ENCODE assay signal across 15 cellular contexts in genomic region chr11:69575296-69576068, GRCh38.
DNase-seq lines count a peak whose midpoint lies in the region; ATAC-seq and TF ChIP-seq lines count a peak whose summit lies in the region.
"Had no signal": no experiment of that assay in that cellular context is flagged by ENCODE, and none has a peak within 500 bp of the region (broad histone marks: within the 10 kb centered on the region; RNA-seq: fewer than 3 reads in every experiment).

No MANE protein-coding gene starts in this region.

- H3K36me3 Mint-ChIP-seq in neural crest cell (ENCODE audit: low read depth): no peaks in the 10 kb centered on the region
- H3K36me3 Mint-ChIP-seq in activated CD4-positive, alpha-beta memory T cell treated with anti-CD3 and anti-CD28 coated beads, Interleukin-2, amount 10 ng/mL, durations not matched to agents 7 days and 5 days (ENCODE audit: low read depth): no peaks in the 10 kb centered on the region
- H3K36me3 Mint-ChIP-seq: CD4-positive, CD25-positive, alpha-beta regulatory T cell had no signal

- no peak overlapping the region for H3K27ac ChIP-seq in BLaER1 treated with 17β-estradiol and CSF1 and Interleukin-3, amounts not matched to agents 10 nM and 100 nM
- H3K27ac ChIP-seq in coronary artery (no peak overlapping the region), uterus (no peak overlapping the region)
- H3K27ac ChIP-seq: GM23248 had no signal

- CTCF ChIA-PET in activated CD4-positive, alpha-beta memory T cell treated with anti-CD3 and anti-CD28 coated beads, Interleukin-2, amount 10 ng/mL, durations not matched to agents 7 days and 5 days (lab: Charles Lee): no interaction called here

- H3K4me1 Mint-ChIP-seq in neural crest cell: no peaks in the 10 kb centered on the region
- no peaks in the 10 kb centered on the region for H3K4me1 Mint-ChIP-seq in activated CD4-positive, alpha-beta memory T cell treated with anti-CD3 and anti-CD28 coated beads, Interleukin-2, amount 10 ng/mL, durations not matched to agents 7 days and 5 days

- H3K9me3 Mint-ChIP-seq in neural crest cell: no peaks in the 10 kb centered on the region
- H3K9me3 Mint-ChIP-seq in activated CD4-positive, alpha-beta memory T cell treated with anti-CD3 and anti-CD28 coated beads, Interleukin-2, amount 10 ng/mL, durations not matched to agents 7 days and 5 days: no peaks in the 10 kb centered on the region
- H3K9me3 Mint-ChIP-seq: CD4-positive, CD25-positive, alpha-beta regulatory T cell had no signal

- POLR2A ChIA-PET in activated CD4-positive, alpha-beta memory T cell treated with anti-CD3 and anti-CD28 coated beads, Interleukin-2, amount 10 ng/mL, durations not matched to agents 7 days and 5 days (lab: Charles Lee): no interaction called here

- H3K9me3 ChIP-seq in BLaER1 treated with 17β-estradiol and CSF1 and Interleukin-3, amounts not matched to agents 10 nM and 100 nM (replicated peaks in 1 of 11): no peaks in the 10 kb centered on the region
- no peaks in the 10 kb centered on the region for H3K9me3 ChIP-seq in uterus
- H3K9me3 ChIP-seq: A549 had no signal

- no peaks in the 10 kb centered on the region for H3K36me3 ChIP-seq in BLaER1 treated with 17β-estradiol and CSF1 and Interleukin-3, amounts not matched to agents 10 nM and 100 nM
- no peaks in the 10 kb centered on the region for H3K36me3 ChIP-seq in uterus

- peak overlapping the region; percentile 78 for H3K27ac Mint-ChIP-seq in neural crest cell (ENCODE audit: unreplicated experiment)
- no peak overlapping the region for H3K27ac Mint-ChIP-seq in activated CD4-positive, alpha-beta memory T cell treated with anti-CD3 and anti-CD28 coated beads, Interleukin-2, amount 10 ng/mL, durations not matched to agents 7 days and 5 days
- H3K27ac Mint-ChIP-seq: CD4-positive, CD25-positive, alpha-beta regulatory T cell had no signal

- no peak for TF ChIP-seq POLR2A in uterus (IDR thresholded peaks at IDR 0.05)

- intact Hi-C loops in uterus (cut with DNase I; ENCODE audit: low total_unique reads): no loop called here

- no peak for ATAC-seq in HG03565 (IDR thresholded peaks at IDR 0.05; ENCODE audit: unreplicated experiment)
- ATAC-seq: A549, GM12878 had no signal

- no peak overlapping the region for H3K4me3 Mint-ChIP-seq in neural crest cell
- no peak overlapping the region for H3K4me3 Mint-ChIP-seq in activated CD4-positive, alpha-beta memory T cell treated with anti-CD3 and anti-CD28 coated beads, Interleukin-2, amount 10 ng/mL, durations not matched to agents 7 days and 5 days
- H3K4me3 Mint-ChIP-seq: CD4-positive, CD25-positive, alpha-beta regulatory T cell had no signal

- H3K4me3 ChIP-seq in BLaER1 treated with 17β-estradiol and CSF1 and Interleukin-3, amounts not matched to agents 10 nM and 100 nM: no peak overlapping the region
- H3K4me3 ChIP-seq in coronary artery (no peak overlapping the region), uterus (no peak overlapping the region)
- H3K4me3 ChIP-seq: A549, GM12878, GM23248 had no signal

- no peaks in the 10 kb centered on the region for H3K27me3 Mint-ChIP-seq in neural crest cell (ENCODE audit: low read depth)
- H3K27me3 Mint-ChIP-seq in activated CD4-positive, alpha-beta memory T cell treated with anti-CD3 and anti-CD28 coated beads, Interleukin-2, amount 10 ng/mL, durations not matched to agents 7 days and 5 days: peaks cover 15% of the 10 kb centered on the region

- no peaks in the 10 kb centered on the region for H3K27me3 ChIP-seq in BLaER1 treated with 17β-estradiol and CSF1 and Interleukin-3, amounts not matched to agents 10 nM and 100 nM
- no peaks in the 10 kb centered on the region for H3K27me3 ChIP-seq in uterus

- H3K4me2 ChIP-seq in BLaER1 treated with 17β-estradiol and CSF1 and Interleukin-3, amounts not matched to agents 10 nM and 100 nM: peak overlapping the region in 9 of 11 experiments; percentile 1 to 74 (median 62); a peak in 14 of 22 replicates
- H3K4me2 ChIP-seq: A549 had no signal

- no peaks in the 10 kb centered on the region for H4K20me1 ChIP-seq in BLaER1 treated with 17β-estradiol and CSF1 and Interleukin-3, amounts not matched to agents 10 nM and 100 nM

- H3K9ac ChIP-seq in BLaER1 treated with 17β-estradiol and CSF1 and Interleukin-3, amounts not matched to agents 10 nM and 100 nM: no peak overlapping the region
- H3K9ac ChIP-seq: GM23248 had no signal

- TF ChIP-seq CTCF in coronary artery (IDR thresholded peaks at IDR 0.05): no peak
- no peak for TF ChIP-seq CTCF in neural crest cell (conservative IDR thresholded peaks at IDR 0.05)
- no peak for TF ChIP-seq CTCF in uterus (IDR thresholded peaks at IDR 0.05)

- peaks cover 5 to 18% (median 11%) of the 10 kb centered on the region in 10 experiments; a peak in 15 of 20 replicates for H3K4me1 ChIP-seq in BLaER1 treated with 17β-estradiol and CSF1 and Interleukin-3, amounts not matched to agents 10 nM and 100 nM
- H3K4me1 ChIP-seq in uterus: no peaks in the 10 kb centered on the region
- H3K4me1 ChIP-seq: A549 had no signal

- DNase-seq in ELF-1 (ENCODE audit: low read depth, low spot score): peak; percentile 91
- peak; percentile 38 for DNase-seq in coronary artery (ENCODE audit: low spot score)
- no peak for DNase-seq in neural crest cell (ENCODE audit: low read depth, low spot score)
- no peak for DNase-seq in activated CD4-positive, alpha-beta memory T cell treated with anti-CD3 and anti-CD28 coated beads, Interleukin-2, amount 10 ng/mL, durations not matched to agents 7 days and 5 days
- no peak for DNase-seq in NCI-H1417 (lab: John Stamatoyannopoulos, UW)
- no peak for DNase-seq in uterus
- DNase-seq: Calu3; CD4-positive, CD25-positive, alpha-beta regulatory T cell; DMS 273 treated with DMSO at 0.1 percent for 48 hours; GM23248; H7 had no signal

Comparison
In these comparisons a context has a peak if more than half of its experiments do, and no peak if none do; other contexts are left out.
1. DNase-seq: peak in ELF-1 (single experiment) and coronary artery (single experiment); none in neural crest cell (single experiment), activated CD4-positive, alpha-beta memory T cell treated with anti-CD3 and anti-CD28 coated beads, Interleukin-2, amount 10 ng/mL, durations not matched to agents 7 days and 5 days (single experiment), NCI-H1417 (0 of 3) and uterus (0 of 2).